Comparison of ENCODE assay signal across 4 cellular contexts in genomic region chr1:146253249-146253855, GRCh38. TPM values are rescaled to one million over a fixed set of nuclear protein-coding genes. Genes with fewer than 3 reads are reported as not detected.
DNase-seq lines count a peak whose midpoint lies in the region; ATAC-seq and TF ChIP-seq lines count a peak whose summit lies in the region.
"Not testable (repeated sequence)": the region's sequence is repeated elsewhere in the genome, so short reads cannot be mapped to it uniquely, and the experiment has no call there.

No MANE protein-coding gene starts in this region.

- TF ChIP-seq POLR2A in right lobe of liver (IDR thresholded peaks at IDR 0.05), result not testable (repeated sequence)

- not testable (repeated sequence) for H3K4me3 ChIP-seq in right lobe of liver; naive thymus-derived CD4-positive, alpha-beta T cell (ENCODE audit: low read length)

- POLR2A ChIA-PET in activated B cell treated with CpG ODN at 0.5 μM for 24 hours (lab: Charles Lee); naive thymus-derived CD4-positive, alpha-beta T cell (lab: Charles Lee): not testable (repeated sequence)

- peak; percentile 20 for ATAC-seq in activated B cell treated with CpG ODN at 0.5 μM for 24 hours (ENCODE audit: low read depth)
- peak; percentile 54 for ATAC-seq in left colon
- peak; percentile 66 to 86 (median 78) for ATAC-seq in right lobe of liver
- peak; percentile 52 for ATAC-seq in naive thymus-derived CD4-positive, alpha-beta T cell

- H3K9me3 Mint-ChIP-seq in activated B cell treated with CpG ODN at 0.5 μM for 24 hours; naive thymus-derived CD4-positive, alpha-beta T cell: not testable (repeated sequence)

- H3K4me1 Mint-ChIP-seq in activated B cell treated with CpG ODN at 0.5 μM for 24 hours; naive thymus-derived CD4-positive, alpha-beta T cell: not testable (repeated sequence)

- H3K9me3 ChIP-seq in right lobe of liver; naive thymus-derived CD4-positive, alpha-beta T cell (ENCODE audit: control insufficient read depth in 2 of 3, low read length in 3 of 3): not testable (repeated sequence)

- not testable (repeated sequence) for TF ChIP-seq CTCF in activated B cell treated with CpG ODN at 0.5 μM for 24 hours (IDR thresholded peaks at IDR 0.05); right lobe of liver (IDR thresholded peaks at IDR 0.05)

- CTCF ChIA-PET in activated B cell treated with CpG ODN at 0.5 μM for 24 hours (lab: Charles Lee); naive thymus-derived CD4-positive, alpha-beta T cell (lab: Charles Lee): not testable (repeated sequence)

- H3K27me3 Mint-ChIP-seq in activated B cell treated with CpG ODN at 0.5 μM for 24 hours; naive thymus-derived CD4-positive, alpha-beta T cell: not testable (repeated sequence)

- H3K36me3 ChIP-seq in right lobe of liver; naive thymus-derived CD4-positive, alpha-beta T cell (ENCODE audit: control insufficient read depth in 2 of 3, insufficient read depth in 3 of 3, low read length in 3 of 3): not testable (repeated sequence)

- H3K4me1 ChIP-seq in right lobe of liver; naive thymus-derived CD4-positive, alpha-beta T cell (ENCODE audit: control insufficient read depth in 2 of 2, insufficient read depth in 2 of 2, low read length in 2 of 2): not testable (repeated sequence)

- H3K27ac Mint-ChIP-seq in activated B cell treated with CpG ODN at 0.5 μM for 24 hours, result peak overlapping the region; percentile 41
- H3K27ac Mint-ChIP-seq in naive thymus-derived CD4-positive, alpha-beta T cell, result not testable (repeated sequence)

- DNase-seq in activated B cell treated with CpG ODN at 0.5 μM for 24 hours; left colon; right lobe of liver; naive thymus-derived CD4-positive, alpha-beta T cell: not testable (repeated sequence)

- H3K36me3 Mint-ChIP-seq in activated B cell treated with CpG ODN at 0.5 μM for 24 hours (ENCODE audit: low read depth); naive thymus-derived CD4-positive, alpha-beta T cell: not testable (repeated sequence)

- H3K27ac ChIP-seq in right lobe of liver; naive thymus-derived CD4-positive, alpha-beta T cell (ENCODE audit: low read depth, low read length): not testable (repeated sequence)

- H3K4me3 Mint-ChIP-seq in activated B cell treated with CpG ODN at 0.5 μM for 24 hours; naive thymus-derived CD4-positive, alpha-beta T cell: not testable (repeated sequence)

- intact Hi-C loops in activated B cell treated with CpG ODN at 0.5 μM for 24 hours (cut with micrococcal nuclease); left colon (cut with DNase I, micrococcal nuclease); right lobe of liver (cut with DNase I); naive thymus-derived CD4-positive, alpha-beta T cell (cut with micrococcal nuclease): not testable (repeated sequence)

- not testable (repeated sequence) for H3K27me3 ChIP-seq in right lobe of liver; naive thymus-derived CD4-positive, alpha-beta T cell (ENCODE audit: control insufficient read depth in 2 of 2, insufficient read depth in 2 of 2, low read length in 2 of 2)

- WGBS in right lobe of liver (ENCODE audit: insufficient coverage, low coverage, low lambda C conversion rate, missing lambda C conversion rate), result no CpG with 5 or more reads among the region's 4 CpGs

RNA-seq across cellular contexts. Expression of gene NOTCH2NLA, which starts 24.5 kb away (rescaled TPM):
- total RNA-seq in activated B cell treated with CpG ODN at 0.5 μM for 24 hours (75.4 and 91.3 TPM in 2 replicates), left colon (10 to 100 TPM; 32.4 to 36.1 TPM), right lobe of liver (10 to 100 TPM; 18.5 to 29.2 (median 23.1) TPM)
- 10 to 100 TPM; 44.9 to 97.5 (median 82.2) TPM for total RNA-seq in naive thymus-derived CD4-positive, alpha-beta T cell
- polyA plus RNA-seq in naive thymus-derived CD4-positive, alpha-beta T cell, result 10 to 100 TPM; 15.7 to 18.3 TPM

Comparison
In these comparisons a context has a peak if more than half of its experiments do, and no peak if none do; other contexts are left out.
1. ATAC-seq: peak in every context shown above with its lines; median percentile 78 in right lobe of liver; 54 in left colon; 52 in naive thymus-derived CD4-positive, alpha-beta T cell; 20 in activated B cell treated with CpG ODN at 0.5 μM for 24 hours.